Comparison of ENCODE assay signal across 8 cellular contexts in genomic region chr6:3022765-3023662, GRCh38. TPM values are rescaled to one million over a fixed set of nuclear protein-coding genes. Genes with fewer than 3 reads are reported as not detected.
DNase-seq lines count a peak whose midpoint lies in the region; ATAC-seq, FAIRE-seq and TF ChIP-seq lines count a peak whose summit lies in the region.

No MANE protein-coding gene starts in this region.

- POLR2A ChIA-PET in activated CD8-positive, alpha-beta T cell treated with anti-CD3 and anti-CD28 coated beads, Interleukin-2, amount 10 ng/mL, durations not matched to agents 7 days and 5 days (lab: Charles Lee) = interaction anchor here (0.9 to 2.4 kb wide), 9 partner anchors 21 to 168 kb away, joined by 3 to 13 read pairs (median 3); partner anchors contain the start of genes NQO2 and RIPK1

- peak overlapping the region; percentile 88 to 93 (median 91) for H3K4me3 Mint-ChIP-seq in IgD-negative memory B cell
- H3K4me3 Mint-ChIP-seq in activated CD8-positive, alpha-beta T cell treated with anti-CD3 and anti-CD28 coated beads, Interleukin-2, amount 10 ng/mL, durations not matched to agents 7 days and 5 days = peak overlapping the region; percentile 86

- peaks cover 68% of the 10 kb centered on the region for H3K4me1 ChIP-seq in DOHH2 (ENCODE audit: control insufficient read depth, low read length)
- H3K4me1 ChIP-seq in small intestine (ENCODE audit: control insufficient read depth in 2 of 2, insufficient read depth in 1 of 2, low read depth in 1 of 2, low read length in 1 of 2) = no peaks in the 10 kb centered on the region

- peak; percentile 34 for ATAC-seq in activated CD8-positive, alpha-beta T cell treated with anti-CD3 and anti-CD28 coated beads, Interleukin-2, amount 10 ng/mL, durations not matched to agents 7 days and 5 days
- ATAC-seq in HG02678 (IDR thresholded peaks at IDR 0.05; ENCODE audit: unreplicated experiment) = no peak

- CTCF ChIA-PET in activated CD8-positive, alpha-beta T cell treated with anti-CD3 and anti-CD28 coated beads, Interleukin-2, amount 10 ng/mL, durations not matched to agents 7 days and 5 days (lab: Charles Lee) = interaction anchor here (1.0 to 1.7 kb wide), 8 partner anchors 15 to 232 kb away, joined by 3 to 10 read pairs (median 4); partner anchors contain the start of gene NQO2

- no peak for FAIRE-seq in small intestine (lab: Jason Lieb, UNC)

- H3K27me3 ChIP-seq in DOHH2 (ENCODE audit: control insufficient read depth, low read length) = no peaks in the 10 kb centered on the region
- H3K27me3 ChIP-seq in small intestine (ENCODE audit: control insufficient read depth in 2 of 2, insufficient read depth in 2 of 2, low read length in 2 of 2) = no peaks in the 10 kb centered on the region

- no peaks in the 10 kb centered on the region for H4K20me1 ChIP-seq in DOHH2 (ENCODE audit: control insufficient read depth, insufficient read depth, low read depth, low read length)

- peak overlapping the region; percentile 85 for H3K4me3 ChIP-seq in DOHH2 (ENCODE audit: low read length)
- peak overlapping the region; percentile 32 to 88 for H3K4me3 ChIP-seq in foreskin fibroblast (ENCODE audit: low read depth in 1 of 2, low read length in 2 of 2)
- peak overlapping the region; percentile 8 to 60 for H3K4me3 ChIP-seq in small intestine (ENCODE audit: low read depth in 1 of 2, low read length in 2 of 2)

- H3K4me2 ChIP-seq in DOHH2 (ENCODE audit: low read length) = peak overlapping the region; percentile 80

- no peaks in the 10 kb centered on the region for H3K27me3 Mint-ChIP-seq in IgD-negative memory B cell
- H3K27me3 Mint-ChIP-seq in activated CD8-positive, alpha-beta T cell treated with anti-CD3 and anti-CD28 coated beads, Interleukin-2, amount 10 ng/mL, durations not matched to agents 7 days and 5 days (ENCODE audit: low read depth) = no peaks in the 10 kb centered on the region

- WGBS in small intestine, 3 donors = 22 to 66% (median 51%) methylated on average over 26 of the region's 26 CpGs

- no peaks in the 10 kb centered on the region for H3K9me3 Mint-ChIP-seq in IgD-negative memory B cell
- no peaks in the 10 kb centered on the region for H3K9me3 Mint-ChIP-seq in activated CD8-positive, alpha-beta T cell treated with anti-CD3 and anti-CD28 coated beads, Interleukin-2, amount 10 ng/mL, durations not matched to agents 7 days and 5 days (ENCODE audit: insufficient read depth)

- peaks cover 39% of the 10 kb centered on the region for H3F3A ChIP-seq in DOHH2 (ENCODE audit: control insufficient read depth, insufficient read depth)

- H3K27ac Mint-ChIP-seq in IgD-negative memory B cell = peak overlapping the region; percentile 65 to 91 (median 76)
- H3K27ac Mint-ChIP-seq in activated CD8-positive, alpha-beta T cell treated with anti-CD3 and anti-CD28 coated beads, Interleukin-2, amount 10 ng/mL, durations not matched to agents 7 days and 5 days = peak overlapping the region; percentile 93

- peaks cover 4% of the 10 kb centered on the region for H3K36me3 Mint-ChIP-seq in IgD-negative memory B cell
- H3K36me3 Mint-ChIP-seq in activated CD8-positive, alpha-beta T cell treated with anti-CD3 and anti-CD28 coated beads, Interleukin-2, amount 10 ng/mL, durations not matched to agents 7 days and 5 days (ENCODE audit: low read depth) = peaks cover 34% of the 10 kb centered on the region

- H3K36me3 ChIP-seq in DOHH2 (ENCODE audit: control insufficient read depth, low read length) = peaks cover 13% of the 10 kb centered on the region
- no peaks in the 10 kb centered on the region for H3K36me3 ChIP-seq in small intestine (ENCODE audit: control insufficient read depth in 2 of 2, insufficient read depth in 2 of 2, low read length in 2 of 2)

- peak overlapping the region; percentile 98 for H3K27ac ChIP-seq in DOHH2 (ENCODE audit: low read depth, low read length)
- H3K27ac ChIP-seq in small intestine (ENCODE audit: low read depth in 1 of 2, low read length in 1 of 2) = peak overlapping the region; percentile 56 to 63

- no peaks in the 10 kb centered on the region for H3K9me2 ChIP-seq in DOHH2 (replicated peaks; ENCODE audit: control insufficient read depth, low read length)

- peaks cover 22% of the 10 kb centered on the region for H3K79me2 ChIP-seq in DOHH2 (ENCODE audit: control insufficient read depth, low read length)

- TF ChIP-seq CTCF in DOHH2 (IDR thresholded peaks at IDR 0.05; ENCODE audit: low read depth, low read length, poor library complexity, severe bottlenecking) (no peak), foreskin fibroblast (IDR thresholded peaks at IDR 0.05; ENCODE audit: low read depth, low read length) (no peak)

- H3K9me3 ChIP-seq in DOHH2 (ENCODE audit: control insufficient read depth, insufficient read depth, low read length) (no peaks in the 10 kb centered on the region), small intestine (ENCODE audit: control insufficient read depth, low read depth) (no peaks in the 10 kb centered on the region)

- peak; percentile 62 for DNase-seq in activated CD8-positive, alpha-beta T cell treated with anti-CD3 and anti-CD28 coated beads, Interleukin-2, amount 10 ng/mL, durations not matched to agents 7 days and 5 days
- DNase-seq in foreskin fibroblast (peak in 1 of 2 donors; percentile 36), small intestine (peak; percentile 19), SKM-1 (lab: John Stamatoyannopoulos, UW; ENCODE audit: unreplicated experiment) (no peak), DMS 273 treated with DMSO at 0.1 percent for 48 hours (lab: John Stamatoyannopoulos, UW) (no peak)

- H3K4me1 Mint-ChIP-seq in IgD-negative memory B cell = peaks cover 31 to 44% (median 41%) of the 10 kb centered on the region in 3 donors
- peaks cover 53% of the 10 kb centered on the region for H3K4me1 Mint-ChIP-seq in activated CD8-positive, alpha-beta T cell treated with anti-CD3 and anti-CD28 coated beads, Interleukin-2, amount 10 ng/mL, durations not matched to agents 7 days and 5 days (ENCODE audit: low read depth)

RNA-seq across cellular contexts. Expression of gene NQO2, which starts 23.3 kb away (rescaled TPM):
- polyA plus RNA-seq in IgD-negative memory B cell = 27.6 TPM
- total RNA-seq in activated CD8-positive, alpha-beta T cell treated with anti-CD3 and anti-CD28 coated beads, Interleukin-2, amount 10 ng/mL, durations not matched to agents 7 days and 5 days = 10 to 100 TPM; 21.2 to 21.4 TPM
- polyA plus RNA-seq in small intestine = 10 to 100 TPM; 35.6 to 84.5 (median 82.1) TPM

RNA-seq across cellular contexts. Expression of gene RIPK1, which starts 45.3 kb away (rescaled TPM):
- 13.0 TPM for polyA plus RNA-seq in IgD-negative memory B cell
- total RNA-seq in activated CD8-positive, alpha-beta T cell treated with anti-CD3 and anti-CD28 coated beads, Interleukin-2, amount 10 ng/mL, durations not matched to agents 7 days and 5 days = 10 to 100 TPM; 28.0 to 28.1 TPM
- 10 to 100 TPM; 14.4 to 31.1 (median 28.2) TPM for polyA plus RNA-seq in small intestine

RNA-seq across cellular contexts. Expression of gene SERPINB6, which starts 51.6 kb away (rescaled TPM):
- polyA plus RNA-seq in IgD-negative memory B cell = 77.8 TPM
- total RNA-seq in activated CD8-positive, alpha-beta T cell treated with anti-CD3 and anti-CD28 coated beads, Interleukin-2, amount 10 ng/mL, durations not matched to agents 7 days and 5 days = 10 to 100 TPM; 51.0 to 52.8 TPM
- 100 to 1,000 TPM; 306 to 539 (median 531) TPM for polyA plus RNA-seq in small intestine

Comparison
In these comparisons a context has a peak if more than half of its experiments do, and no peak if none do; other contexts are left out.
1. H3K4me3 ChIP-seq: peak in every context shown above with its lines; median percentile 85 in DOHH2; 60 in foreskin fibroblast; 34 in small intestine.
2. DNase-seq: peak in activated CD8-positive, alpha-beta T cell treated with anti-CD3 and anti-CD28 coated beads, Interleukin-2, amount 10 ng/mL, durations not matched to agents 7 days and 5 days (single experiment) and small intestine (single experiment); none in SKM-1 (single experiment) and DMS 273 treated with DMSO at 0.1 percent for 48 hours (single experiment).